1 cellular context compared by ENCODE assay signal in the genomic region with DNA sequence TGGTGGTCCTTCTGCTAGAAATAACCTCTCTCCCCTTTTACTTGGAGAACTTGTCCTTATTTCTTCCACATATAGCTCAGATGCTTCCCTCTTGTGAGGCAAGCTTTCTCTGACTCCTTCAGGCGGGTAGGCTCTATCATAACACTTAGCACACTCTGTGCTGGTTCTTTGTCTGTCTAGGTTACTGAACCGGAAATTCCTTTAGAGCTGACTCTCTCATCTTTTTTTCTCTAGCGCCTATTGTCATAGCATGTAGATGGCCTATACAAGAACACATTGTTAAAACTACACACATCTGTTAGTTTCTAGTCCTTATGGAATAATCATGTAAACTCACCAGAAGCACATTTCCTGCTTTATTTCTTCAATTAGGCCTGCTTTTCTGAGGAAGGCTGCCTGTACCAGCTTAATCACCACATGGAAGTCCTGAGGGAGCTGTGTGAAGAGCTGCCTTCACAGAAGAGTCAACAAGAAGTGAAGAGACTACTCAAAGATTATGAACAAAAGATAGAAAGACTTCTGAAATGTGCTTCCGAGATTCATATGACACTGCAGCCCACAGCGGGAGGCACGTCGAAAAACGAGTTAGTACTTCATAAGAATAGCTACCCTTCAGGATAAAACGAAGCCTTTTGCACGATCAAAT.
TF ChIP-seq lines count a peak whose summit lies in the region.

No MANE protein-coding gene starts in this region.

TF ChIP-seq in WTC11, 78 proteins besides CTCF, POLR2A, EP300 and RAD21 (continued from another document):
- TF ChIP-seq, protein P1, sequence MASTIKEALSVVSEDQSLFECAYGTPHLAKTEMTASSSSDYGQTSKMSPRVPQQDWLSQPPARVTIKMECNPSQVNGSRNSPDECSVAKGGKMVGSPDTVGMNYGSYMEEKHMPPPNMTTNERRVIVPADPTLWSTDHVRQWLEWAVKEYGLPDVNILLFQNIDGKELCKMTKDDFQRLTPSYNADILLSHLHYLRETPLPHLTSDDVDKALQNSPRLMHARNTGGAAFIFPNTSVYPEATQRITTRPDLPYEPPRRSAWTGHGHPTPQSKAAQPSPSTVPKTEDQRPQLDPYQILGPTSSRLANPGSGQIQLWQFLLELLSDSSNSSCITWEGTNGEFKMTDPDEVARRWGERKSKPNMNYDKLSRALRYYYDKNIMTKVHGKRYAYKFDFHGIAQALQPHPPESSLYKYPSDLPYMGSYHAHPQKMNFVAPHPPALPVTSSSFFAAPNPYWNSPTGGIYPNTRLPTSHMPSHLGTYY (CRISPR knock-in tag; IDR thresholded peaks at IDR 0.05) = no peak
- TF ChIP-seq ZBTB21 (CRISPR knock-in tag; IDR thresholded peaks at IDR 0.05; ENCODE audit: borderline replicate concordance) (no peak), MYBL2 (CRISPR knock-in tag; IDR thresholded peaks at IDR 0.05) (no peak)
- TF ChIP-seq, protein P2, sequence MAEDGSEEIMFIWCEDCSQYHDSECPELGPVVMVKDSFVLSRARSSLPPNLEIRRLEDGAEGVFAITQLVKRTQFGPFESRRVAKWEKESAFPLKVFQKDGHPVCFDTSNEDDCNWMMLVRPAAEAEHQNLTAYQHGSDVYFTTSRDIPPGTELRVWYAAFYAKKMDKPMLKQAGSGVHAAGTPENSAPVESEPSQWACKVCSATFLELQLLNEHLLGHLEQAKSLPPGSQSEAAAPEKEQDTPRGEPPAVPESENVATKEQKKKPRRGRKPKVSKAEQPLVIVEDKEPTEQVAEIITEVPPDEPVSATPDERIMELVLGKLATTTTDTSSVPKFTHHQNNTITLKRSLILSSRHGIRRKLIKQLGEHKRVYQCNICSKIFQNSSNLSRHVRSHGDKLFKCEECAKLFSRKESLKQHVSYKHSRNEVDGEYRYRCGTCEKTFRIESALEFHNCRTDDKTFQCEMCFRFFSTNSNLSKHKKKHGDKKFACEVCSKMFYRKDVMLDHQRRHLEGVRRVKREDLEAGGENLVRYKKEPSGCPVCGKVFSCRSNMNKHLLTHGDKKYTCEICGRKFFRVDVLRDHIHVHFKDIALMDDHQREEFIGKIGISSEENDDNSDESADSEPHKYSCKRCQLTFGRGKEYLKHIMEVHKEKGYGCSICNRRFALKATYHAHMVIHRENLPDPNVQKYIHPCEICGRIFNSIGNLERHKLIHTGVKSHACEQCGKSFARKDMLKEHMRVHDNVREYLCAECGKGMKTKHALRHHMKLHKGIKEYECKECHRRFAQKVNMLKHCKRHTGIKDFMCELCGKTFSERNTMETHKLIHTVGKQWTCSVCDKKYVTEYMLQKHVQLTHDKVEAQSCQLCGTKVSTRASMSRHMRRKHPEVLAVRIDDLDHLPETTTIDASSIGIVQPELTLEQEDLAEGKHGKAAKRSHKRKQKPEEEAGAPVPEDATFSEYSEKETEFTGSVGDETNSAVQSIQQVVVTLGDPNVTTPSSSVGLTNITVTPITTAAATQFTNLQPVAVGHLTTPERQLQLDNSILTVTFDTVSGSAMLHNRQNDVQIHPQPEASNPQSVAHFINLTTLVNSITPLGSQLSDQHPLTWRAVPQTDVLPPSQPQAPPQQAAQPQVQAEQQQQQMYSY (CRISPR knock-in tag; IDR thresholded peaks at IDR 0.05) = no peak
- TF ChIP-seq, protein P3, sequence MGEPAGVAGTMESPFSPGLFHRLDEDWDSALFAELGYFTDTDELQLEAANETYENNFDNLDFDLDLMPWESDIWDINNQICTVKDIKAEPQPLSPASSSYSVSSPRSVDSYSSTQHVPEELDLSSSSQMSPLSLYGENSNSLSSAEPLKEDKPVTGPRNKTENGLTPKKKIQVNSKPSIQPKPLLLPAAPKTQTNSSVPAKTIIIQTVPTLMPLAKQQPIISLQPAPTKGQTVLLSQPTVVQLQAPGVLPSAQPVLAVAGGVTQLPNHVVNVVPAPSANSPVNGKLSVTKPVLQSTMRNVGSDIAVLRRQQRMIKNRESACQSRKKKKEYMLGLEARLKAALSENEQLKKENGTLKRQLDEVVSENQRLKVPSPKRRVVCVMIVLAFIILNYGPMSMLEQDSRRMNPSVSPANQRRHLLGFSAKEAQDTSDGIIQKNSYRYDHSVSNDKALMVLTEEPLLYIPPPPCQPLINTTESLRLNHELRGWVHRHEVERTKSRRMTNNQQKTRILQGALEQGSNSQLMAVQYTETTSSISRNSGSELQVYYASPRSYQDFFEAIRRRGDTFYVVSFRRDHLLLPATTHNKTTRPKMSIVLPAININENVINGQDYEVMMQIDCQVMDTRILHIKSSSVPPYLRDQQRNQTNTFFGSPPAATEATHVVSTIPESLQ (CRISPR knock-in tag; IDR thresholded peaks at IDR 0.05) = no peak
